8 cellular contexts compared by ENCODE assay signal in genomic region chr17:76671123-76671911, GRCh38. TPM values are rescaled to one million over a fixed set of nuclear protein-coding genes. Genes with fewer than 3 reads are reported as not detected.
A peak's percentile ranks its signal among the peaks of the same experiment; 100 is the strongest.
DNase-seq lines count a peak whose midpoint lies in the region; ATAC-seq and TF ChIP-seq lines count a peak whose summit lies in the region.

No MANE protein-coding gene starts in this region.

- POLR2A ChIA-PET in naive thymus-derived CD4-positive, alpha-beta T cell (lab: Charles Lee) = interaction anchor here (0.6 to 3.2 kb wide), 22 partner anchors 10 to 537 kb away, joined by 3 to 23 read pairs (median 5); partner anchors contain the start of genes METTL23, MXRA7, SRSF2 and ST6GALNAC1

- intact Hi-C loops in activated T-helper 2 cell treated with anti-CD3 and anti-CD28 coated beads, Interferon-gamma antibody, Interleukin-2, Interleukin-4, amounts not matched to agents 10 μg/mL and 5 μg/mL and 100 μg/mL, durations not matched to agents 14 hours and 24 hours and 36 hours (cut with micrococcal nuclease) = no loop called here
- intact Hi-C loops in naive thymus-derived CD4-positive, alpha-beta T cell (cut with micrococcal nuclease) = loop anchor here (1.0 to 10.0 kb wide), 14 partner anchors 39 to 693 kb away; partner anchors contain the start of genes JMJD6 (in 2 of the 2), METTL23 (in 2 of the 2), SRSF2 (in 2 of the 2) and UBE2O (in 2 of the 2)

- H3K4me3 Mint-ChIP-seq in activated T-helper 2 cell treated with anti-CD3 and anti-CD28 coated beads, Interferon-gamma antibody, Interleukin-2, Interleukin-4, amounts not matched to agents 10 μg/mL and 5 μg/mL and 100 μg/mL, durations not matched to agents 14 hours and 24 hours and 36 hours (ENCODE audit: low read depth) = peak overlapping the region; percentile 91
- H3K4me3 Mint-ChIP-seq in naive thymus-derived CD4-positive, alpha-beta T cell = peak overlapping the region; percentile 81 to 98 (median 92)
- peak overlapping the region; percentile 85 for H3K4me3 Mint-ChIP-seq in stimulated activated memory B cell treated with anti-CD40 and anti-IgM and Interleukin-4, amounts not matched to agents 10 μg/mL and 1 μg/mL and 100 μg/mL, for 72 hours

- no peaks in the 10 kb centered on the region for H3K9me3 ChIP-seq in naive thymus-derived CD4-positive, alpha-beta T cell (ENCODE audit: control insufficient read depth in 2 of 3, low read length in 3 of 3)

- CTCF ChIA-PET in naive thymus-derived CD4-positive, alpha-beta T cell (lab: Charles Lee) = interaction anchor here (1.0 to 2.3 kb wide), 3 partner anchors 29 to 113 kb away, joined by 3 to 7 read pairs (median 7); no protein-coding TSS in a partner anchor

- peaks cover 19 to 26% of the 10 kb centered on the region in 2 donors for H3K4me1 ChIP-seq in naive thymus-derived CD4-positive, alpha-beta T cell (ENCODE audit: control insufficient read depth in 2 of 2, insufficient read depth in 2 of 2, low read length in 2 of 2)

- peak overlapping the region; percentile 84 for H3K27ac ChIP-seq in naive thymus-derived CD4-positive, alpha-beta T cell (ENCODE audit: low read depth, low read length)

- H3K36me3 Mint-ChIP-seq in activated T-helper 2 cell treated with anti-CD3 and anti-CD28 coated beads, Interferon-gamma antibody, Interleukin-2, Interleukin-4, amounts not matched to agents 10 μg/mL and 5 μg/mL and 100 μg/mL, durations not matched to agents 14 hours and 24 hours and 36 hours (ENCODE audit: low read depth) = peaks cover 6% of the 10 kb centered on the region
- H3K36me3 Mint-ChIP-seq in naive thymus-derived CD4-positive, alpha-beta T cell = peaks cover 0 to 9% (median 0%) of the 10 kb centered on the region in 5 donors
- H3K36me3 Mint-ChIP-seq in stimulated activated memory B cell treated with anti-CD40 and anti-IgM and Interleukin-4, amounts not matched to agents 10 μg/mL and 1 μg/mL and 100 μg/mL, for 72 hours = no peaks in the 10 kb centered on the region

- H3K27me3 ChIP-seq in naive thymus-derived CD4-positive, alpha-beta T cell (ENCODE audit: control insufficient read depth in 2 of 2, insufficient read depth in 2 of 2, low read length in 2 of 2) = no peaks in the 10 kb centered on the region

- ATAC-seq in naive thymus-derived CD4-positive, alpha-beta T cell = peak; percentile 99
- ATAC-seq in stimulated activated memory B cell treated with anti-CD40 and anti-IgM and Interleukin-4, amounts not matched to agents 10 μg/mL and 1 μg/mL and 100 μg/mL, for 72 hours = peak; percentile 100

- H3K27me3 Mint-ChIP-seq in activated T-helper 2 cell treated with anti-CD3 and anti-CD28 coated beads, Interferon-gamma antibody, Interleukin-2, Interleukin-4, amounts not matched to agents 10 μg/mL and 5 μg/mL and 100 μg/mL, durations not matched to agents 14 hours and 24 hours and 36 hours (ENCODE audit: low read depth) = no peaks in the 10 kb centered on the region
- peaks cover 0 to 10% (median 0%) of the 10 kb centered on the region in 5 donors for H3K27me3 Mint-ChIP-seq in naive thymus-derived CD4-positive, alpha-beta T cell
- peaks cover 22% of the 10 kb centered on the region for H3K27me3 Mint-ChIP-seq in stimulated activated memory B cell treated with anti-CD40 and anti-IgM and Interleukin-4, amounts not matched to agents 10 μg/mL and 1 μg/mL and 100 μg/mL, for 72 hours

- H3K4me3 ChIP-seq in LNCaP clone FGC (ENCODE audit: low read depth, low read length) (peak overlapping the region; percentile 64), fibroblast of mammary gland (ENCODE audit: control insufficient read depth, low read depth, low read length) (peak overlapping the region; percentile 63)
- H3K4me3 ChIP-seq in naive thymus-derived CD4-positive, alpha-beta T cell (ENCODE audit: low read length) = peak overlapping the region; percentile 76

- no peaks in the 10 kb centered on the region for H3K36me3 ChIP-seq in naive thymus-derived CD4-positive, alpha-beta T cell (ENCODE audit: control insufficient read depth in 2 of 3, insufficient read depth in 3 of 3, low read length in 3 of 3)

- peaks cover 24% of the 10 kb centered on the region for H3K4me1 Mint-ChIP-seq in activated T-helper 2 cell treated with anti-CD3 and anti-CD28 coated beads, Interferon-gamma antibody, Interleukin-2, Interleukin-4, amounts not matched to agents 10 μg/mL and 5 μg/mL and 100 μg/mL, durations not matched to agents 14 hours and 24 hours and 36 hours (ENCODE audit: low read depth)
- H3K4me1 Mint-ChIP-seq in naive thymus-derived CD4-positive, alpha-beta T cell = peaks cover 20 to 43% (median 31%) of the 10 kb centered on the region in 7 donors
- H3K4me1 Mint-ChIP-seq in stimulated activated memory B cell treated with anti-CD40 and anti-IgM and Interleukin-4, amounts not matched to agents 10 μg/mL and 1 μg/mL and 100 μg/mL, for 72 hours = peaks cover 22% of the 10 kb centered on the region

- peak; percentile 99 for DNase-seq in EH (ENCODE audit: low read depth)
- peak; percentile 97 for DNase-seq in H4 (ENCODE audit: low spot score)
- peak; percentile 100 for DNase-seq in LNCaP clone FGC (ENCODE audit: low read depth)
- DNase-seq in RPMI8226 = peak; percentile 100
- DNase-seq in activated T-helper 2 cell treated with anti-CD3 and anti-CD28 coated beads, Interferon-gamma antibody, Interleukin-2, Interleukin-4, amounts not matched to agents 10 μg/mL and 5 μg/mL and 100 μg/mL, durations not matched to agents 14 hours and 24 hours and 36 hours (ENCODE audit: low spot score) = peak; percentile 99
- DNase-seq in fibroblast of mammary gland (ENCODE audit: low read depth) = peak; percentile 100
- DNase-seq in naive thymus-derived CD4-positive, alpha-beta T cell = peak; percentile 90 to 99 (median 98)

- no peak for TF ChIP-seq CTCF in LNCaP clone FGC (IDR thresholded peaks at IDR 0.05; ENCODE audit: control insufficient read depth, extremely low read depth, insufficient read depth)
- TF ChIP-seq CTCF in fibroblast of mammary gland (conservative IDR thresholded peaks at IDR 0.05; ENCODE audit: control insufficient read depth, insufficient read depth, low read depth, low read length) = no peak

- peak overlapping the region; percentile 90 for H3K27ac Mint-ChIP-seq in activated T-helper 2 cell treated with anti-CD3 and anti-CD28 coated beads, Interferon-gamma antibody, Interleukin-2, Interleukin-4, amounts not matched to agents 10 μg/mL and 5 μg/mL and 100 μg/mL, durations not matched to agents 14 hours and 24 hours and 36 hours
- H3K27ac Mint-ChIP-seq in naive thymus-derived CD4-positive, alpha-beta T cell = peak overlapping the region; percentile 88 to 99 (median 96)
- peak overlapping the region; percentile 87 for H3K27ac Mint-ChIP-seq in stimulated activated memory B cell treated with anti-CD40 and anti-IgM and Interleukin-4, amounts not matched to agents 10 μg/mL and 1 μg/mL and 100 μg/mL, for 72 hours

- peaks cover 8% of the 10 kb centered on the region for H3K9me3 Mint-ChIP-seq in activated T-helper 2 cell treated with anti-CD3 and anti-CD28 coated beads, Interferon-gamma antibody, Interleukin-2, Interleukin-4, amounts not matched to agents 10 μg/mL and 5 μg/mL and 100 μg/mL, durations not matched to agents 14 hours and 24 hours and 36 hours
- H3K9me3 Mint-ChIP-seq in naive thymus-derived CD4-positive, alpha-beta T cell = peaks cover 0 to 4% (median 0%) of the 10 kb centered on the region in 11 donors
- peaks cover 4% of the 10 kb centered on the region for H3K9me3 Mint-ChIP-seq in stimulated activated memory B cell treated with anti-CD40 and anti-IgM and Interleukin-4, amounts not matched to agents 10 μg/mL and 1 μg/mL and 100 μg/mL, for 72 hours

RNA-seq across cellular contexts. Expression of gene ST6GALNAC1, which starts 27.8 kb away (rescaled TPM):
- total RNA-seq in H4 (2014; rRNA removed; shearing (Covaris generic)) = not detected in 2 replicates
- total RNA-seq in activated T-helper 2 cell treated with anti-CD3 and anti-CD28 coated beads, Interferon-gamma antibody, Interleukin-2, Interleukin-4, amounts not matched to agents 10 μg/mL and 5 μg/mL and 100 μg/mL, durations not matched to agents 14 hours and 24 hours and 36 hours = 0.14 and 0.48 TPM in 2 replicates
- 1 to 10 TPM; 1.4 to 5.8 (median 2.0) TPM for total RNA-seq in naive thymus-derived CD4-positive, alpha-beta T cell
- polyA plus RNA-seq in naive thymus-derived CD4-positive, alpha-beta T cell = 10 to 100 TPM; 10.3 to 20.7 TPM

RNA-seq across cellular contexts. Expression of gene MXRA7, which starts 39.4 kb away (rescaled TPM):
- total RNA-seq in H4 (2014; rRNA removed; shearing (Covaris generic)) = 149 and 167 TPM in 2 replicates
- total RNA-seq in activated T-helper 2 cell treated with anti-CD3 and anti-CD28 coated beads, Interferon-gamma antibody, Interleukin-2, Interleukin-4, amounts not matched to agents 10 μg/mL and 5 μg/mL and 100 μg/mL, durations not matched to agents 14 hours and 24 hours and 36 hours = 6.6 and 8.5 TPM in 2 replicates
- 1 to 10 TPM; 2.1 to 7.5 (median 2.8) TPM for total RNA-seq in naive thymus-derived CD4-positive, alpha-beta T cell
- 1 to 10 TPM; 1.8 to 2.7 TPM for polyA plus RNA-seq in naive thymus-derived CD4-positive, alpha-beta T cell

RNA-seq across cellular contexts. Expression of gene JMJD6, which starts 55.1 kb away (rescaled TPM):
- 29.3 and 33.4 TPM in 2 replicates for total RNA-seq in H4 (2014; rRNA removed; shearing (Covaris generic))
- 83.5 and 84.9 TPM in 2 replicates for total RNA-seq in activated T-helper 2 cell treated with anti-CD3 and anti-CD28 coated beads, Interferon-gamma antibody, Interleukin-2, Interleukin-4, amounts not matched to agents 10 μg/mL and 5 μg/mL and 100 μg/mL, durations not matched to agents 14 hours and 24 hours and 36 hours
- total RNA-seq in naive thymus-derived CD4-positive, alpha-beta T cell = 100 to 1,000 TPM in 2 of 5 experiments, 10 to 100 TPM in 3; 39.9 to 132 (median 58.3) TPM
- 10 to 100 TPM; 18.5 to 44.3 TPM for polyA plus RNA-seq in naive thymus-derived CD4-positive, alpha-beta T cell

RNA-seq across cellular contexts. Expression of gene METTL23, which starts 55.3 kb away (rescaled TPM):
- 77.5 and 112 TPM in 2 replicates for total RNA-seq in H4 (2014; rRNA removed; shearing (Covaris generic))
- 32.1 and 33.2 TPM in 2 replicates for total RNA-seq in activated T-helper 2 cell treated with anti-CD3 and anti-CD28 coated beads, Interferon-gamma antibody, Interleukin-2, Interleukin-4, amounts not matched to agents 10 μg/mL and 5 μg/mL and 100 μg/mL, durations not matched to agents 14 hours and 24 hours and 36 hours
- total RNA-seq in naive thymus-derived CD4-positive, alpha-beta T cell = 10 to 100 TPM; 39.6 to 74.0 (median 44.2) TPM
- polyA plus RNA-seq in naive thymus-derived CD4-positive, alpha-beta T cell = 100 to 1,000 TPM; 147 to 152 TPM

Comparison
In these comparisons a context has a peak if more than half of its experiments do, and no peak if none do; other contexts are left out.
1. Peak in every context shown above with its lines: DNase-seq, ATAC-seq, H3K4me3 ChIP-seq and H3K27ac ChIP-seq.
2. RNA of gene MXRA7, which starts 39.4 kb away (total RNA-seq): 149 to 167 TPM in H4; 6.6 to 8.5 TPM in activated T-helper 2 cell treated with anti-CD3 and anti-CD28 coated beads, Interferon-gamma antibody, Interleukin-2, Interleukin-4, amounts not matched to agents 10 μg/mL and 5 μg/mL and 100 μg/mL, durations not matched to agents 14 hours and 24 hours and 36 hours and 2.1 to 7.5 TPM in naive thymus-derived CD4-positive, alpha-beta T cell; every median in the first group is over 10 times any median in the second.